ENCODE assay signal across 34 cellular contexts in the genomic region with DNA sequence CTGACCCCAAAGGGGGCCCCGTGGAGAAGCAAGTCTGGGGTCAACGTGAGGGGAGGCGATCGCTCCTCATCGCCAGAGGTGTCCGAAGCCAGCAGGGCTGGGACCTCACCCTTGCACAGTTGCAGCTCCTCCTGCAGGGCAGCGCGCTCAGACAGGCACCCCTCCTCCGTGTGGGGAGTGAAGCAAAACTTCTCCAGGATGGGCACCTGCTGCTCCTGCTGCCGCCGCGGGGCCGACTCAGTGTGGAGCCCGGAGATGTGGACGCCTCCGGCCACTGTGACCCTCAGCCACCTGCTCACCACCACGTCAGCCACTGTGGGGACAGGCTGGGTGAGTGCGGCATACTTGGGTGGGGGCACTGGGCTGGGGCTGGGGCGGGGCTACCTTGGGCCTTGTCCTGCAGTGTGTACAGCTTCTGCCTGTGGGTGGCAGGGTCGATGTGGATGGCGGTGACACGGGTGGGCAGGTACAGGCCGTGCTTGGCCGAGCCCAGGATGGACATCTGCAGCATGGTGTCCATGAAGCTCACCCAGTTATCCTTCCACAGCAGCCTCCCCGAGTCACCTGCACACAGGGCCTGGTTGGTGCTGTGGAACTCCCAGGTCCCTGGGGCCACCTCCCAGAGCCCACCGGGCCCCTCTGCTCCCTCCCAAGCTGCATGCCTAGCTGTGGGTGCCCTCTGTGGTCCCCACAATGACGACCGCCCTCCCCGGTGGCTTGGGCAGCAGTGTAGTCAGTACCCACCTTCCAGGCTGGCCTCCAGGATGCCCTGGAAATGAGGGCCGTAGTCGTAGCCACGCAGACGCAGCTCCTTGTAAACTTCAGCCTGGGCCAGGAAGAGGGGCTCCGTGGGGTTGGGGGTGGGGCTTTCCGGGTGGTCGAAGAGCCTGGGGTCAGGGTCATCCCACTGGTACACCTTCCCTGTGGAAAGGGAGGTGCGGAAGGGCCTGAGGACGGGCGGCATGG.
"Had no signal": no experiment of that assay in that cellular context is flagged by ENCODE, and none has a peak within 500 bp of the region (broad histone marks: within the 10 kb centered on the region; RNA-seq: fewer than 3 reads in every experiment).

No MANE protein-coding gene starts in this region.

- FAIRE-seq: astrocyte, kidney, TTC549 had no signal

- H3K27me3 ChIP-seq: brain microvascular endothelial cell, suprapubic skin, tibial artery, upper lobe of right lung had no signal

- H3K36me3 Mint-ChIP-seq: activated naive CD8-positive, alpha-beta T cell treated with anti-CD3 and anti-CD28 coated beads, Interleukin-2, amount 10 ng/mL, durations not matched to agents 7 days and 5 days; immature natural killer cell had no signal

- H3K9me3 ChIP-seq: lower lobe of right lung, suprapubic skin, tibial artery, upper lobe of right lung had no signal

- H3K27me3 Mint-ChIP-seq: activated naive CD4-positive, alpha-beta T cell treated with anti-CD3 and anti-CD28 coated beads, Interleukin-2, amount 10 ng/mL, durations not matched to agents 7 days and 5 days; activated naive CD8-positive, alpha-beta T cell treated with anti-CD3 and anti-CD28 coated beads, Interleukin-2, amount 10 ng/mL, durations not matched to agents 7 days and 5 days; dendritic cell treated with granulocyte-macrophage colony-stimulating factor and Interleukin-4, amounts not matched to agents 40 ng/mL and 50 ng/mL, for 4 days; naive thymus-derived CD8-positive, alpha-beta T cell had no signal

- H3K4me3 Mint-ChIP-seq: activated naive CD4-positive, alpha-beta T cell treated with anti-CD3 and anti-CD28 coated beads, Interleukin-2, amount 10 ng/mL, durations not matched to agents 7 days and 5 days; activated naive CD8-positive, alpha-beta T cell treated with anti-CD3 and anti-CD28 coated beads, Interleukin-2, amount 10 ng/mL, durations not matched to agents 7 days and 5 days; activated T-helper 1 cell treated with anti-CD3 and anti-CD28 coated beads, Interleukin-12 subunit alpha, Interleukin-12 subunit beta, Interleukin-2, Interleukin-4 antibody, amounts not matched to agents 30 ng/mL and 10 ng/mL and 1 ng/mL, durations not matched to agents 14 hours and 24 hours and 36 hours; dendritic cell treated with granulocyte-macrophage colony-stimulating factor and Interleukin-4, amounts not matched to agents 40 ng/mL and 50 ng/mL, for 4 days; endodermal cell; immature natural killer cell; neural crest cell; T-helper 1 cell treated with Interleukin-12 subunit alpha and Interleukin-12 subunit beta and Interleukin-4 antibody, amounts not matched to agents 30 μg/mL and 1 μg/mL, for 36 hours had no signal

- H3K4me1 ChIP-seq: lower lobe of right lung, suprapubic skin, tibial artery, upper lobe of right lung had no signal

- H3K27ac Mint-ChIP-seq: activated naive CD4-positive, alpha-beta T cell treated with anti-CD3 and anti-CD28 coated beads, Interleukin-2, amount 10 ng/mL, durations not matched to agents 7 days and 5 days; activated naive CD8-positive, alpha-beta T cell treated with anti-CD3 and anti-CD28 coated beads, Interleukin-2, amount 10 ng/mL, durations not matched to agents 7 days and 5 days; activated T-helper 1 cell treated with anti-CD3 and anti-CD28 coated beads, Interleukin-12 subunit alpha, Interleukin-12 subunit beta, Interleukin-2, Interleukin-4 antibody, amounts not matched to agents 30 ng/mL and 10 ng/mL and 1 ng/mL, durations not matched to agents 14 hours and 24 hours and 36 hours; dendritic cell treated with granulocyte-macrophage colony-stimulating factor and Interleukin-4, amounts not matched to agents 40 ng/mL and 50 ng/mL, for 4 days; endodermal cell; immature natural killer cell; T-helper 1 cell treated with Interleukin-12 subunit alpha and Interleukin-12 subunit beta and Interleukin-4 antibody, amounts not matched to agents 30 μg/mL and 1 μg/mL, for 36 hours had no signal

- H3K9me3 Mint-ChIP-seq: activated naive CD4-positive, alpha-beta T cell treated with anti-CD3 and anti-CD28 coated beads, Interleukin-2, amount 10 ng/mL, durations not matched to agents 7 days and 5 days; activated naive CD8-positive, alpha-beta T cell treated with anti-CD3 and anti-CD28 coated beads, Interleukin-2, amount 10 ng/mL, durations not matched to agents 7 days and 5 days; activated T-helper 1 cell treated with anti-CD3 and anti-CD28 coated beads, Interleukin-12 subunit alpha, Interleukin-12 subunit beta, Interleukin-2, Interleukin-4 antibody, amounts not matched to agents 30 ng/mL and 10 ng/mL and 1 ng/mL, durations not matched to agents 14 hours and 24 hours and 36 hours; dendritic cell treated with granulocyte-macrophage colony-stimulating factor and Interleukin-4, amounts not matched to agents 40 ng/mL and 50 ng/mL, for 4 days; endodermal cell; immature natural killer cell; naive thymus-derived CD8-positive, alpha-beta T cell; neural crest cell; T-helper 1 cell treated with Interleukin-12 subunit alpha and Interleukin-12 subunit beta and Interleukin-4 antibody, amounts not matched to agents 30 μg/mL and 1 μg/mL, for 36 hours had no signal

- ATAC-seq: activated CD4-positive, CD25-positive, alpha-beta regulatory T cell treated with anti-CD3 and anti-CD28 coated beads, Interleukin-2, amount 50 U/mL, for 24 hours; esophagus mucosa; lower lobe of right lung; naive thymus-derived CD8-positive, alpha-beta T cell; sciatic nerve; upper lobe of right lung had no signal

- DNase-seq: activated CD4-positive, alpha-beta T cell treated with anti-CD3 and anti-CD28 coated beads for 48 hours; activated CD4-positive, alpha-beta T cell treated with anti-CD3 and anti-CD28 coated beads, Interleukin-2, amount 50 U/mL, for 48 hours; activated CD8-positive, alpha-beta memory T cell treated with anti-CD3 and anti-CD28 coated beads for 24 hours; activated gamma-delta T cell; activated naive CD4-positive, alpha-beta T cell treated with anti-CD3 and anti-CD28 coated beads, Interleukin-2, amount 10 ng/mL, durations not matched to agents 7 days and 5 days; activated naive CD8-positive, alpha-beta T cell treated with anti-CD3 and anti-CD28 coated beads, Interleukin-2, amount 10 ng/mL, durations not matched to agents 7 days and 5 days; brain microvascular endothelial cell; endodermal cell; foreskin fibroblast; hippocampal formation; immature natural killer cell; kidney; lower lobe of right lung; mesenchymal stem cell; occipital lobe; posterior cingulate gyrus; stimulated activated CD4-positive, alpha-beta T cell treated with anti-CD3 and anti-CD28 coated beads, Interleukin-2, amount 100 ng/mL, for 24 hours; stimulated activated naive CD4-positive, alpha-beta T cell; T-helper 9 cell; tibial artery; upper lobe of right lung; WERI-Rb-1 had no signal

- H3K4me3 ChIP-seq: lower lobe of right lung, skin epidermis, suprapubic skin, tibial artery, upper lobe of right lung had no signal

- H3K27ac ChIP-seq: brain microvascular endothelial cell, lower lobe of right lung, skin epidermis, suprapubic skin, tibial artery, upper lobe of right lung, WERI-Rb-1 had no signal

- H3K4me1 Mint-ChIP-seq: activated naive CD4-positive, alpha-beta T cell treated with anti-CD3 and anti-CD28 coated beads, Interleukin-2, amount 10 ng/mL, durations not matched to agents 7 days and 5 days; activated naive CD8-positive, alpha-beta T cell treated with anti-CD3 and anti-CD28 coated beads, Interleukin-2, amount 10 ng/mL, durations not matched to agents 7 days and 5 days; endodermal cell; immature natural killer cell; naive thymus-derived CD8-positive, alpha-beta T cell; neural crest cell had no signal
